Comparison of ENCODE assay signal across 21 cellular contexts in genomic region chr3:10761583-10761982, GRCh38. TPM values are rescaled to one million over a fixed set of nuclear protein-coding genes. Genes with fewer than 3 reads are reported as not detected.
DNase-seq lines count a peak whose midpoint lies in the region; ATAC-seq and TF ChIP-seq lines count a peak whose summit lies in the region.
"Had no signal": no experiment of that assay in that cellular context is flagged by ENCODE, and none has a peak within 500 bp of the region (broad histone marks: within the 10 kb centered on the region; RNA-seq: fewer than 3 reads in every experiment).

No MANE protein-coding gene starts in this region.

- H3K9me3 Mint-ChIP-seq in effector memory CD8-positive, alpha-beta T cell: no peaks in the 10 kb centered on the region
- H3K9me3 Mint-ChIP-seq: CD14-positive monocyte; CD4-positive, alpha-beta T cell; CD8-positive, alpha-beta memory T cell had no signal

- H3K36me3 ChIP-seq in RWPE2 (ENCODE audit: low read depth): no peaks in the 10 kb centered on the region
- H3K36me3 ChIP-seq in mesenchymal stem cell (ENCODE audit: control insufficient read depth in 1 of 2, insufficient read depth in 2 of 2, low read depth in 1 of 2, low read length in 2 of 2): no peaks in the 10 kb centered on the region
- no peaks in the 10 kb centered on the region for H3K36me3 ChIP-seq in upper lobe of right lung
- H3K36me3 ChIP-seq: HAP-1 had no signal

- H3K9ac ChIP-seq in mesenchymal stem cell (ENCODE audit: low read length): no peak overlapping the region

- H2AFZ ChIP-seq in mesenchymal stem cell (ENCODE audit: low read depth, low read length): no peak overlapping the region

- H3K27ac ChIP-seq in RWPE2 (ENCODE audit: poor library complexity, severe bottlenecking) (no peak overlapping the region), mesenchymal stem cell (ENCODE audit: low read length, poor library complexity, severe bottlenecking) (no peak overlapping the region), upper lobe of right lung (no peak overlapping the region)

- no peak overlapping the region for H3K4me2 ChIP-seq in mesenchymal stem cell (ENCODE audit: low read length, poor library complexity, severe bottlenecking)

- H3K4me3 ChIP-seq in RWPE2 (ENCODE audit: severe bottlenecking) (no peak overlapping the region), mesenchymal stem cell (ENCODE audit: insufficient read depth in 1 of 2, low read depth in 1 of 2, low read length in 2 of 2) (no peak overlapping the region), upper lobe of right lung (no peak overlapping the region)
- H3K4me3 ChIP-seq: GM12878, HAP-1 had no signal

- peaks cover 65 to 90% of the 10 kb centered on the region in 2 donors for H3K27me3 Mint-ChIP-seq in effector memory CD8-positive, alpha-beta T cell
- peaks cover 82% of the 10 kb centered on the region for H3K27me3 Mint-ChIP-seq in T-helper 17 cell

- no peaks in the 10 kb centered on the region for H3K27me3 ChIP-seq in RWPE2 (ENCODE audit: insufficient read depth, poor library complexity, severe bottlenecking)
- H3K27me3 ChIP-seq in mesenchymal stem cell (ENCODE audit: control insufficient read depth in 1 of 2, insufficient read depth in 1 of 2, low read length in 2 of 2): peaks cover 5 to 75% of the 10 kb centered on the region in 2 experiments
- H3K27me3 ChIP-seq in upper lobe of right lung: peaks cover 17% of the 10 kb centered on the region

- no peak overlapping the region for H3K4me3 Mint-ChIP-seq in effector memory CD8-positive, alpha-beta T cell
- no peak overlapping the region for H3K4me3 Mint-ChIP-seq in T-helper 17 cell
- H3K4me3 Mint-ChIP-seq: CD14-positive monocyte; CD4-positive, alpha-beta T cell; CD8-positive, alpha-beta memory T cell had no signal

- H3K36me3 Mint-ChIP-seq in effector memory CD8-positive, alpha-beta T cell (ENCODE audit: insufficient read depth): no peaks in the 10 kb centered on the region
- peaks cover 3% of the 10 kb centered on the region for H3K36me3 Mint-ChIP-seq in T-helper 17 cell (ENCODE audit: low read depth)
- H3K36me3 Mint-ChIP-seq: CD14-positive monocyte; CD8-positive, alpha-beta memory T cell had no signal

- no peak overlapping the region for H2BK5ac ChIP-seq in mesenchymal stem cell (ENCODE audit: low read depth, low read length, poor library complexity, severe bottlenecking)

- peaks cover 0 to 3% of the 10 kb centered on the region in 2 donors for H3K4me1 Mint-ChIP-seq in effector memory CD8-positive, alpha-beta T cell (ENCODE audit: low read depth in 2 of 2)
- H3K4me1 Mint-ChIP-seq in T-helper 17 cell: peaks cover 3% of the 10 kb centered on the region
- H3K4me1 Mint-ChIP-seq: CD14-positive monocyte; CD8-positive, alpha-beta memory T cell had no signal

- TF ChIP-seq POLR2A in erythroblast (IDR thresholded peaks at IDR 0.05; ENCODE audit: low read length): no peak

- H4K91ac ChIP-seq in mesenchymal stem cell (ENCODE audit: low read length): peak overlapping the region; percentile 29

- no peak overlapping the region for H3K23ac ChIP-seq in mesenchymal stem cell (ENCODE audit: low read length in 2 of 2)

- no peak overlapping the region for H3K4ac ChIP-seq in mesenchymal stem cell (ENCODE audit: low read depth in 1 of 2, low read length in 2 of 2)

- ATAC-seq in RWPE2 (ENCODE audit: low read depth): no peak
- no peak for ATAC-seq in effector memory CD8-positive, alpha-beta T cell (replicated peaks)
- ATAC-seq in upper lobe of right lung: no peak
- no peak for ATAC-seq in T-helper 17 cell
- ATAC-seq: GM12878 had no signal

- H3K18ac ChIP-seq in mesenchymal stem cell (ENCODE audit: low read depth in 1 of 2, low read length in 2 of 2): no peak overlapping the region

- no peak for TF ChIP-seq CTCF in RWPE2 (IDR thresholded peaks at IDR 0.05; ENCODE audit: poor library complexity, severe bottlenecking)
- no peak for TF ChIP-seq CTCF in upper lobe of right lung (IDR thresholded peaks at IDR 0.05)

- DNase-seq in Daoy (ENCODE audit: low read depth) (peak; percentile 12), RWPE2 (ENCODE audit: low spot score) (peak; percentile 20), mesenchymal stem cell (no peak), retina (peak; percentile 78), upper lobe of right lung (no peak), erythroblast (lab: John Stamatoyannopoulos, UW) (no peak), T-helper 17 cell (no peak)
- DNase-seq in effector memory CD8-positive, alpha-beta T cell: no peak
- DNase-seq: CD4-positive, alpha-beta T cell; CD8-positive, alpha-beta memory T cell; DMS53; DND-41; EL; GDM1; GOT3 had no signal

- H3K4me1 ChIP-seq in RWPE2 (ENCODE audit: insufficient read depth, poor library complexity, severe bottlenecking): peaks cover 3% of the 10 kb centered on the region
- H3K4me1 ChIP-seq in mesenchymal stem cell (ENCODE audit: control insufficient read depth, insufficient read depth, low read depth, low read length): no peaks in the 10 kb centered on the region
- H3K4me1 ChIP-seq in upper lobe of right lung: no peaks in the 10 kb centered on the region
- H3K4me1 ChIP-seq: HAP-1 had no signal

- no peak overlapping the region for H3K14ac ChIP-seq in mesenchymal stem cell (ENCODE audit: low read length in 2 of 2)

- H4K8ac ChIP-seq in mesenchymal stem cell (ENCODE audit: low read length): no peak overlapping the region

- no peak overlapping the region for H2AK5ac ChIP-seq in mesenchymal stem cell (ENCODE audit: low read length, severe bottlenecking)

- H3K9me3 ChIP-seq in RWPE2 (ENCODE audit: severe bottlenecking) (no peaks in the 10 kb centered on the region), mesenchymal stem cell (ENCODE audit: control insufficient read depth, low read length) (no peaks in the 10 kb centered on the region), upper lobe of right lung (no peaks in the 10 kb centered on the region), T-helper 17 cell (ENCODE audit: control insufficient read depth, low read length, poor library complexity, severe bottlenecking) (no peaks in the 10 kb centered on the region)
- H3K9me3 ChIP-seq: HAP-1 had no signal

- no peak overlapping the region for H2BK120ac ChIP-seq in mesenchymal stem cell (ENCODE audit: low read depth, low read length)

- 49% methylated on average over 8 of the region's 8 CpGs for WGBS in mesenchymal stem cell

- intact Hi-C loops in upper lobe of right lung (cut with DNase I): no loop called here

- H3K79me1 ChIP-seq in mesenchymal stem cell (replicated peaks; ENCODE audit: low read length, poor library complexity, severe bottlenecking): no peaks in the 10 kb centered on the region

- no peak overlapping the region for H2BK15ac ChIP-seq in mesenchymal stem cell (ENCODE audit: low read depth, poor library complexity, severe bottlenecking)

- H3K27ac Mint-ChIP-seq in effector memory CD8-positive, alpha-beta T cell: no peak overlapping the region
- no peak overlapping the region for H3K27ac Mint-ChIP-seq in T-helper 17 cell
- H3K27ac Mint-ChIP-seq: CD14-positive monocyte; CD4-positive, alpha-beta T cell; CD8-positive, alpha-beta memory T cell had no signal

- no peak overlapping the region for H2BK12ac ChIP-seq in mesenchymal stem cell (ENCODE audit: low read length in 2 of 2)

RNA-seq across cellular contexts. Expression of gene SLC6A11, which starts 54.4 kb away (rescaled TPM):
- total RNA-seq in Daoy (2014; rRNA removed; shearing (Covaris generic)): 0.80 and 1.6 TPM in 2 replicates
- polyA plus RNA-seq in mesenchymal stem cell (2013, experiment 1 of 2): not detected
- not detected for polyA plus RNA-seq in mesenchymal stem cell (2013, experiment 2 of 2)
- total RNA-seq in upper lobe of right lung: 0.17 TPM
- total RNA-seq in T-helper 17 cell: not detected
- total RNA-seq: A172; A673; CD4-positive, alpha-beta T cell; CD8-positive, alpha-beta memory T cell; GM12878 had no signal
- polyA plus RNA-seq: BJ; CD14-positive monocyte; CD8-positive, alpha-beta memory T cell; GM12878 had no signal

Comparison
In these comparisons a context has a peak if more than half of its experiments do, and no peak if none do; other contexts are left out.
1. DNase-seq: peak in Daoy (single experiment), RWPE2 (single experiment) and retina (single experiment); none in mesenchymal stem cell (single experiment), effector memory CD8-positive, alpha-beta T cell (0 of 3), upper lobe of right lung (single experiment), erythroblast (0 of 2) and T-helper 17 cell (0 of 3).